In genomic region chr2:74096061-74096460, GRCh38 we compare ENCODE assay signal across 15 cellular contexts.
"Had no signal": no experiment of that assay in that cellular context is flagged by ENCODE, and none has a peak within 500 bp of the region (broad histone marks: within the 10 kb centered on the region; RNA-seq: fewer than 3 reads in every experiment).

No MANE protein-coding gene starts in this region.

- ATAC-seq: heart right ventricle, left cardiac atrium, psoas muscle, right lobe of liver, T-cell had no signal

- H3K9ac ChIP-seq: SK-N-SH had no signal

- H3K27ac ChIP-seq: ascending aorta, breast epithelium, epithelial cell of prostate, heart right ventricle, psoas muscle, right lobe of liver, tibial nerve had no signal

- H3K9me3 ChIP-seq: ascending aorta, breast epithelium, heart right ventricle, psoas muscle, right lobe of liver, SK-N-SH, tibial nerve had no signal

- H3K9me2 ChIP-seq: SK-N-SH had no signal

- H3K9me3 Mint-ChIP-seq: activated CD4-positive, alpha-beta T cell treated with anti-CD3 and anti-CD28 coated beads, Interleukin-2, amount 10 ng/mL, durations not matched to agents 7 days and 5 days; nephron progenitor cell; T-cell had no signal

- H3K4me3 ChIP-seq: ascending aorta, breast epithelium, heart right ventricle, psoas muscle, right lobe of liver, tibial nerve had no signal

- H3K27me3 ChIP-seq: ascending aorta, breast epithelium, heart right ventricle, right lobe of liver, tibial nerve had no signal

- H3K4me1 Mint-ChIP-seq: activated CD4-positive, alpha-beta T cell treated with anti-CD3 and anti-CD28 coated beads, Interleukin-2, amount 10 ng/mL, durations not matched to agents 7 days and 5 days; nephron progenitor cell; T-cell had no signal

- DNase-seq: activated CD4-positive, alpha-beta T cell treated with anti-CD3 and anti-CD28 coated beads, Interleukin-2, amount 10 ng/mL, durations not matched to agents 7 days and 5 days; activated gamma-delta T cell; dermis blood vessel endothelial cell; heart right ventricle; left cardiac atrium; nephron progenitor cell; psoas muscle; right lobe of liver; SK-N-SH; T-cell; T-helper 9 cell had no signal

- H3K4me2 ChIP-seq: SK-N-SH had no signal

- H3K27ac Mint-ChIP-seq: activated CD4-positive, alpha-beta T cell treated with anti-CD3 and anti-CD28 coated beads, Interleukin-2, amount 10 ng/mL, durations not matched to agents 7 days and 5 days; nephron progenitor cell had no signal

- H3K4me1 ChIP-seq: ascending aorta, breast epithelium, psoas muscle, right lobe of liver had no signal

- H3K27me3 Mint-ChIP-seq: activated CD4-positive, alpha-beta T cell treated with anti-CD3 and anti-CD28 coated beads, Interleukin-2, amount 10 ng/mL, durations not matched to agents 7 days and 5 days; T-cell had no signal

- H3K4me3 Mint-ChIP-seq: activated CD4-positive, alpha-beta T cell treated with anti-CD3 and anti-CD28 coated beads, Interleukin-2, amount 10 ng/mL, durations not matched to agents 7 days and 5 days; nephron progenitor cell; T-cell had no signal
